In genomic region chr12:55647027-55647426, GRCh38 we compare ENCODE assay signal across 15 cellular contexts. TPM values are rescaled to one million over a fixed set of nuclear protein-coding genes. Genes with fewer than 3 reads are reported as not detected.
DNase-seq lines count a peak whose midpoint lies in the region; ATAC-seq and TF ChIP-seq lines count a peak whose summit lies in the region.
"Had no signal": no experiment of that assay in that cellular context is flagged by ENCODE, and none has a peak within 500 bp of the region (broad histone marks: within the 10 kb centered on the region; RNA-seq: fewer than 3 reads in every experiment).

No MANE protein-coding gene starts in this region.

- TF ChIP-seq CTCF in thoracic aorta (IDR thresholded peaks at IDR 0.05), result no peak

- no peaks in the 10 kb centered on the region for H3K27me3 ChIP-seq in naive thymus-derived CD4-positive, alpha-beta T cell (ENCODE audit: control insufficient read depth in 2 of 2, insufficient read depth in 2 of 2, low read length in 2 of 2)
- H3K27me3 ChIP-seq in thoracic aorta (replicated peaks; ENCODE audit: insufficient read depth), result no peaks in the 10 kb centered on the region

- no peaks in the 10 kb centered on the region for H3K36me3 ChIP-seq in naive thymus-derived CD4-positive, alpha-beta T cell (ENCODE audit: control insufficient read depth in 2 of 3, insufficient read depth in 3 of 3, low read length in 3 of 3)
- H3K36me3 ChIP-seq in thoracic aorta, result no peaks in the 10 kb centered on the region

- no peak overlapping the region for H3K4me3 ChIP-seq in naive thymus-derived CD4-positive, alpha-beta T cell (ENCODE audit: low read length)
- no peak overlapping the region for H3K4me3 ChIP-seq in thoracic aorta

- no peaks in the 10 kb centered on the region for H3K9me3 ChIP-seq in naive thymus-derived CD4-positive, alpha-beta T cell (ENCODE audit: control insufficient read depth in 2 of 3, low read length in 3 of 3)
- no peaks in the 10 kb centered on the region for H3K9me3 ChIP-seq in thoracic aorta

- no peak overlapping the region for H3K4me3 Mint-ChIP-seq in activated naive CD4-positive, alpha-beta T cell treated with anti-CD3 and anti-CD28 coated beads for 36 hours
- peak overlapping the region; percentile 72 for H3K4me3 Mint-ChIP-seq in activated T-helper 17 cell treated with anti-CD3 and anti-CD28 coated beads, Interleukin-2, amount 50 U/mL, for 72 hours
- H3K4me3 Mint-ChIP-seq in naive thymus-derived CD4-positive, alpha-beta T cell, result peak overlapping the region in 1 of 10 donors; percentile 13

- CTCF ChIA-PET in activated naive CD4-positive, alpha-beta T cell treated with anti-CD3 and anti-CD28 coated beads for 36 hours (lab: Charles Lee), result interaction anchor here (0.6 to 4.4 kb wide), 12 partner anchors 9 to 640 kb away, joined by 3 to 36 read pairs (median 3); partner anchors contain the start of gene OR10P1
- CTCF ChIA-PET in naive thymus-derived CD4-positive, alpha-beta T cell (lab: Charles Lee), result interaction anchor here (1.0 to 6.2 kb wide), 2 partner anchors 9 to 28 kb away, joined by 5 to 80 read pairs; no protein-coding TSS in a partner anchor

- H3K4me1 ChIP-seq in naive thymus-derived CD4-positive, alpha-beta T cell (ENCODE audit: control insufficient read depth in 2 of 2, insufficient read depth in 2 of 2, low read length in 2 of 2), result peaks cover 0 to 4% of the 10 kb centered on the region in 2 donors
- H3K4me1 ChIP-seq in thoracic aorta (ENCODE audit: control insufficient read depth in 1 of 2, low read depth in 2 of 2), result peaks cover 0 to 4% of the 10 kb centered on the region in 2 donors

- H3K27ac Mint-ChIP-seq in activated naive CD4-positive, alpha-beta T cell treated with anti-CD3 and anti-CD28 coated beads for 36 hours, result peak overlapping the region; percentile 71
- no peak overlapping the region for H3K27ac Mint-ChIP-seq in activated T-helper 17 cell treated with anti-CD3 and anti-CD28 coated beads, Interleukin-2, amount 50 U/mL, for 72 hours
- H3K27ac Mint-ChIP-seq in naive thymus-derived CD4-positive, alpha-beta T cell, result peak overlapping the region; percentile 12 to 92 (median 86)

- peaks cover 38% of the 10 kb centered on the region for H3K4me1 Mint-ChIP-seq in activated naive CD4-positive, alpha-beta T cell treated with anti-CD3 and anti-CD28 coated beads for 36 hours (ENCODE audit: low read depth)
- H3K4me1 Mint-ChIP-seq in activated T-helper 17 cell treated with anti-CD3 and anti-CD28 coated beads, Interleukin-2, amount 50 U/mL, for 72 hours, result peaks cover 31% of the 10 kb centered on the region
- H3K4me1 Mint-ChIP-seq in naive thymus-derived CD4-positive, alpha-beta T cell, result peaks cover 18 to 25% (median 21%) of the 10 kb centered on the region in 7 donors

- H3K9me3 Mint-ChIP-seq in activated naive CD4-positive, alpha-beta T cell treated with anti-CD3 and anti-CD28 coated beads for 36 hours, result peaks cover 23% of the 10 kb centered on the region
- peaks cover 10% of the 10 kb centered on the region for H3K9me3 Mint-ChIP-seq in activated T-helper 17 cell treated with anti-CD3 and anti-CD28 coated beads, Interleukin-2, amount 50 U/mL, for 72 hours
- H3K9me3 Mint-ChIP-seq in naive thymus-derived CD4-positive, alpha-beta T cell, result peaks cover 0 to 4% (median 0%) of the 10 kb centered on the region in 11 donors

- intact Hi-C loops in activated naive CD4-positive, alpha-beta T cell treated with anti-CD3 and anti-CD28 coated beads for 36 hours (cut with micrococcal nuclease), result loop anchor here (5.0 kb wide), 2 partner anchors 170 to 280 kb away; partner anchors contain the start of genes ORMDL2, PYM1 and SARNP
- intact Hi-C loops in naive thymus-derived CD4-positive, alpha-beta T cell (cut with micrococcal nuclease), result loop anchor here (2.0 to 5.0 kb wide), 3 partner anchors 60 to 82 kb away; partner anchors contain the start of genes BLOC1S1 (in 1 of the 2), CD63 (in 1 of the 2) and ITGA7 (in 1 of the 2)

- ATAC-seq in activated T-helper 17 cell treated with anti-CD3 and anti-CD28 coated beads, Interleukin-2, amount 50 U/mL, for 72 hours (replicated peaks), result no peak
- no peak for ATAC-seq in naive thymus-derived CD4-positive, alpha-beta T cell
- ATAC-seq in thoracic aorta (ENCODE audit: insufficient number of reproducible peaks, low FRiP score, low read depth), result no peak
- ATAC-seq in HG03039 (IDR thresholded peaks at IDR 0.05; ENCODE audit: unreplicated experiment), result no peak

- H3K27ac ChIP-seq in naive thymus-derived CD4-positive, alpha-beta T cell (ENCODE audit: low read depth, low read length), result peak overlapping the region; percentile 65
- H3K27ac ChIP-seq in thoracic aorta, result peak overlapping the region; percentile 62 to 71

- POLR2A ChIA-PET in naive thymus-derived CD4-positive, alpha-beta T cell (lab: Charles Lee), result interaction anchor here (1.3 to 1.4 kb wide), 2 partner anchors 69 to 83 kb away, joined by 4 to 7 read pairs; partner anchors contain the start of gene BLOC1S1

- H3K27me3 Mint-ChIP-seq in activated naive CD4-positive, alpha-beta T cell treated with anti-CD3 and anti-CD28 coated beads for 36 hours (ENCODE audit: low read depth), result no peaks in the 10 kb centered on the region
- H3K27me3 Mint-ChIP-seq in activated T-helper 17 cell treated with anti-CD3 and anti-CD28 coated beads, Interleukin-2, amount 50 U/mL, for 72 hours, result no peaks in the 10 kb centered on the region
- H3K27me3 Mint-ChIP-seq in naive thymus-derived CD4-positive, alpha-beta T cell, result no peaks in the 10 kb centered on the region

- no peak for DNase-seq in activated naive CD4-positive, alpha-beta T cell treated with anti-CD3 and anti-CD28 coated beads for 36 hours
- no peak for DNase-seq in activated naive CD4-positive, alpha-beta T cell treated with Interleukin-2 at 50 U/mL for 16 hours
- no peak for DNase-seq in naive thymus-derived CD4-positive, alpha-beta T cell
- no peak for DNase-seq in thoracic aorta (ENCODE audit: low spot score)
- DNase-seq in NCI-H2171 (lab: John Stamatoyannopoulos, UW), result no peak
- DNase-seq in stimulated activated CD4-positive, alpha-beta T cell treated with anti-CD3 and anti-CD28 coated beads, Interleukin-2, amount 100 ng/mL, for 24 hours, result no peak
- DNase-seq: activated CD8-positive, alpha-beta memory T cell treated with anti-CD3 and anti-CD28 coated beads for 24 hours; activated naive CD4-positive, alpha-beta T cell; DMS153; MV-4-11; PC-3; stimulated activated CD4-positive, alpha-beta T cell treated with anti-CD3 and anti-CD28 coated beads, Interleukin-12 subunit alpha, Interleukin-12 subunit beta, amount 100 ng/mL, for 4 hours had no signal

- H3K36me3 Mint-ChIP-seq in activated naive CD4-positive, alpha-beta T cell treated with anti-CD3 and anti-CD28 coated beads for 36 hours (ENCODE audit: low read depth), result peaks cover 3% of the 10 kb centered on the region
- no peaks in the 10 kb centered on the region for H3K36me3 Mint-ChIP-seq in activated T-helper 17 cell treated with anti-CD3 and anti-CD28 coated beads, Interleukin-2, amount 50 U/mL, for 72 hours (ENCODE audit: low read depth)
- peaks cover 0 to 1% (median 0%) of the 10 kb centered on the region in 5 donors for H3K36me3 Mint-ChIP-seq in naive thymus-derived CD4-positive, alpha-beta T cell

RNA-seq across cellular contexts. Expression of gene OR10P1, which starts 10.3 kb away (rescaled TPM):
- total RNA-seq in activated naive CD4-positive, alpha-beta T cell treated with anti-CD3 and anti-CD28 coated beads for 36 hours, result not detected
- not detected for total RNA-seq in activated T-helper 17 cell treated with anti-CD3 and anti-CD28 coated beads, Interleukin-2, amount 50 U/mL, for 72 hours
- not detected for total RNA-seq in naive thymus-derived CD4-positive, alpha-beta T cell
- not detected for polyA plus RNA-seq in naive thymus-derived CD4-positive, alpha-beta T cell
- total RNA-seq in thoracic aorta, result not detected
- total RNA-seq: A673, PC-3 had no signal
